In the genomic region with DNA sequence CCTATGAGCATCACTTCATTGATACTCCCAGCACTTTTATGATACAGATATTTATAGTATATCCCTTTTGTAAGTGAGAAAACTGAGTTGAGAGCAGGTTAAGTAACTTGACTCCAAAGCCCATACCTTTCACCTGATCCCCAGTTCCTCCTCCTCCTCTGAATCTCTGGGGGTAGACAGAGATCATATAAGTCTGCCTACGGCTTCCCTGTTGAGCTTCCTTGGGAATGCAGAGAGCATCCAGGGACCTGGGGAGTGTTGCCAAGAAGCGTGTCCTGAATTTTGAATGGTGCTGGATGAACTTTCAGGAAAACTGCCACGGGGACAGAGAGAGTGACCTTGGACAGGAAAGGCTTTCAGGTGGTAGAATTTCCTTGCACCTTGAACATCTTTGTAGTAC, we compare ENCODE assay signal across 17 cellular contexts.
A peak's percentile ranks its signal among the peaks of the same experiment; 100 is the strongest.
DNase-seq lines count a peak whose midpoint lies in the region; ATAC-seq lines count a peak whose summit lies in the region.
"Had no signal": no experiment of that assay in that cellular context is flagged by ENCODE, and none has a peak within 500 bp of the region (broad histone marks: within the 10 kb centered on the region; RNA-seq: fewer than 3 reads in every experiment).

No MANE protein-coding gene starts in this region.

- in situ Hi-C loops in G401 (cut with HindIII; ENCODE audit: low sequenced_read_pairs): no loop called here

- ATAC-seq in HG03439 (IDR thresholded peaks at IDR 0.05; ENCODE audit: unreplicated experiment) (no peak), GM21619 (IDR thresholded peaks at IDR 0.05; ENCODE audit: unreplicated experiment) (no peak)
- ATAC-seq: CD8-positive, alpha-beta T cell; GM12878; HCT116 had no signal

- DNase-seq in G401 (ENCODE audit: low spot score): peak; percentile 13
- DNase-seq in cerebellar cortex (ENCODE audit: low spot score): peak; percentile 10
- DNase-seq in medulla oblongata (ENCODE audit: extremely low spot score): peak; percentile 14
- peak; percentile 42 for DNase-seq in putamen (ENCODE audit: low spot score)
- DNase-seq in stimulated activated CD8-positive, alpha-beta memory T cell treated with anti-CD3 and anti-CD28 coated beads, Interleukin-4, amount 100 ng/mL, for 48 hours: no peak
- DNase-seq in T1000 (lab: John Stamatoyannopoulos, UW): no peak
- DNase-seq: Caco-2; CD4-positive, CD25-positive, alpha-beta regulatory T cell; CD8-positive, alpha-beta T cell; DMS153; DND-41; GDM1; H9 had no signal

Comparison
In these comparisons a context has a peak if more than half of its experiments do, and no peak if none do; other contexts are left out.
1. DNase-seq: peak in G401 (single experiment), cerebellar cortex (single experiment), medulla oblongata (single experiment) and putamen (single experiment); none in stimulated activated CD8-positive, alpha-beta memory T cell treated with anti-CD3 and anti-CD28 coated beads, Interleukin-4, amount 100 ng/mL, for 48 hours (single experiment) and T1000 (single experiment).